Comparison of ENCODE assay signal across 8 cellular contexts in genomic region chr1:224503161-224504118, GRCh38.
DNase-seq lines count a peak whose midpoint lies in the region; ATAC-seq and TF ChIP-seq lines count a peak whose summit lies in the region.

No MANE protein-coding gene starts in this region.

- H3K36me3 Mint-ChIP-seq in activated CD4-positive, alpha-beta memory T cell treated with anti-CD3 and anti-CD28 coated beads for 36 hours: no peaks in the 10 kb centered on the region
- H3K36me3 Mint-ChIP-seq in neural crest cell (ENCODE audit: low read depth): no peaks in the 10 kb centered on the region

- CTCF ChIA-PET in activated CD4-positive, alpha-beta memory T cell treated with anti-CD3 and anti-CD28 coated beads for 36 hours (lab: Charles Lee): interaction anchor here (2.0 kb wide), 1 partner anchor 10 kb away, joined by 12 read pairs; no protein-coding TSS in a partner anchor

- peaks cover 27% of the 10 kb centered on the region for H3K4me1 Mint-ChIP-seq in activated CD4-positive, alpha-beta memory T cell treated with anti-CD3 and anti-CD28 coated beads for 36 hours (ENCODE audit: low read depth)
- H3K4me1 Mint-ChIP-seq in neural crest cell: peaks cover 49% of the 10 kb centered on the region

- no peaks in the 10 kb centered on the region for H3K9me3 Mint-ChIP-seq in activated CD4-positive, alpha-beta memory T cell treated with anti-CD3 and anti-CD28 coated beads for 36 hours
- H3K9me3 Mint-ChIP-seq in neural crest cell: no peaks in the 10 kb centered on the region

- intact Hi-C loops in activated CD4-positive, alpha-beta memory T cell treated with anti-CD3 and anti-CD28 coated beads for 36 hours (cut with micrococcal nuclease): no loop called here

- no peak overlapping the region for H3K27ac Mint-ChIP-seq in activated CD4-positive, alpha-beta memory T cell treated with anti-CD3 and anti-CD28 coated beads for 36 hours
- H3K27ac Mint-ChIP-seq in neural crest cell (ENCODE audit: unreplicated experiment): peak overlapping the region; percentile 97

- DNase-seq in DMS153 treated with DMSO at 0.1 percent for 48 hours (lab: John Stamatoyannopoulos, UW; ENCODE audit: unreplicated experiment): peak; percentile 97
- peak; percentile 80 for DNase-seq in NCI-H2227 (lab: John Stamatoyannopoulos, UW; ENCODE audit: unreplicated experiment)
- peak; percentile 23 for DNase-seq in activated CD4-positive, alpha-beta memory T cell treated with anti-CD3 and anti-CD28 coated beads for 36 hours
- DNase-seq in foreskin melanocyte: peak; percentile 59
- peak; percentile 40 for DNase-seq in neural crest cell (ENCODE audit: low read depth, low spot score)
- DNase-seq in activated effector memory CD4-positive, alpha-beta T cell treated with anti-CD3 and anti-CD28 coated beads, Interleukin-2, amount 50 U/mL, for 16 hours: no peak

- peak; percentile 93 for ATAC-seq in GM19324 (IDR thresholded peaks at IDR 0.05; ENCODE audit: low FRiP score, unreplicated experiment)
- ATAC-seq in HG03196 (IDR thresholded peaks at IDR 0.05; ENCODE audit: unreplicated experiment): peak; percentile 90

- H3K4me3 Mint-ChIP-seq in activated CD4-positive, alpha-beta memory T cell treated with anti-CD3 and anti-CD28 coated beads for 36 hours: no peak overlapping the region
- H3K4me3 Mint-ChIP-seq in neural crest cell: peak overlapping the region; percentile 56

- H3K27me3 Mint-ChIP-seq in activated CD4-positive, alpha-beta memory T cell treated with anti-CD3 and anti-CD28 coated beads for 36 hours: no peaks in the 10 kb centered on the region
- H3K27me3 Mint-ChIP-seq in neural crest cell (ENCODE audit: low read depth): no peaks in the 10 kb centered on the region

- peak; percentile 34 for TF ChIP-seq CTCF in neural crest cell (conservative IDR thresholded peaks at IDR 0.05)

- POLR2A ChIA-PET in activated CD4-positive, alpha-beta memory T cell treated with anti-CD3 and anti-CD28 coated beads for 36 hours (lab: Charles Lee): no interaction called here
